Comparison of ENCODE assay signal across 9 cellular contexts in the genomic region with DNA sequence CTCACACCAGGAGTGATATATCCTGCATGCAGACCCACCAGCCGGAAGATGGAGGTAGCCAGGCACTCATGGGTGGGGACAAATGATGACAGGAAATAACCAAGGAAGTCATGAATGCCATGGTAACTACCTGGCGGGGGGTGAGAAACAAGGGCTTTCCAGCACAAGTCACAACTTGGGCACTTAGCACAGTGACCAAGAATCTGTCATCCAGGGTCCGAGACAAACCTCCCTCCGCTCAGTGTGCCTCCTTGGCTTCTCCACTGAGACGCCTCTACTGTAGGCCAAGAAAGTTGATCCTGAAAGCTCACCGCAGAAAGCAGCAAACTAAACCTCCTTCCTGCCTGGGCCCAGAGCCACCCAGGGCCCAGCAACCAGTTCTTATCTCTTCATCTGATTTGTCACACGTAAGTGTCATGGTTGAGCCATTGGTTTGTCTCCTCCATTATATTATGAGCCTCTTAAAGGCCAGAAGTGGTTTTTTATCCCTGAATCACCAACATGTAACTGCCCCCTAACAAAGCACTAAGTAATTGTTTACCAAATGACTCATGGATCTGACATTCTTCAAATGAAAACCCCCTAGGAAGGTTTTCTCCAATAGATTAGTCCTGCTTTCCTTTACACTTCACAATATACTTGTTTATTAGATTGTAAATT.
DNase-seq lines count a peak whose midpoint lies in the region; ATAC-seq and TF ChIP-seq lines count a peak whose summit lies in the region.
"Had no signal": no experiment of that assay in that cellular context is flagged by ENCODE, and none has a peak within 500 bp of the region (broad histone marks: within the 10 kb centered on the region; RNA-seq: fewer than 3 reads in every experiment).

No MANE protein-coding gene starts in this region.

- H3K4me1 ChIP-seq in stomach: peaks cover 0 to 19% (median 8%) of the 10 kb centered on the region in 4 donors

- peaks cover 18% of the 10 kb centered on the region for H3K9me3 Mint-ChIP-seq in activated CD8-positive, alpha-beta T cell treated with anti-CD3 and anti-CD28 coated beads, Interleukin-2, amount 10 ng/mL, durations not matched to agents 7 days and 5 days (ENCODE audit: insufficient read depth)

- H3K27ac ChIP-seq in stomach: no peak overlapping the region
- H3K27ac ChIP-seq: cardiac muscle cell had no signal

- CTCF ChIA-PET in AG04449 (lab: Yijun Ruan, JAX): no interaction called here
- CTCF ChIA-PET in activated CD8-positive, alpha-beta T cell treated with anti-CD3 and anti-CD28 coated beads, Interleukin-2, amount 10 ng/mL, durations not matched to agents 7 days and 5 days (lab: Charles Lee): interaction anchor here (0.8 to 2.0 kb wide), 3 partner anchors 13 to 151 kb away, joined by 3 to 6 read pairs (median 4); no protein-coding TSS in a partner anchor

- no peaks in the 10 kb centered on the region for H3K27me3 ChIP-seq in stomach
- H3K27me3 ChIP-seq: cardiac muscle cell had no signal

- peak overlapping the region; percentile 37 for H3K4me3 Mint-ChIP-seq in activated CD8-positive, alpha-beta T cell treated with anti-CD3 and anti-CD28 coated beads, Interleukin-2, amount 10 ng/mL, durations not matched to agents 7 days and 5 days

- intact Hi-C loops in stomach (cut with DNase I; ENCODE audit: low total_unique reads): no loop called here

- no peak for TF ChIP-seq EP300 in stomach (IDR thresholded peaks at IDR 0.05)

- H3K4me3 ChIP-seq in AG04449 (ENCODE audit: low read depth, low read length) (no peak overlapping the region), stomach (no peak overlapping the region)
- H3K4me3 ChIP-seq: cardiac muscle cell had no signal

- peaks cover 42% of the 10 kb centered on the region for H3K36me3 Mint-ChIP-seq in activated CD8-positive, alpha-beta T cell treated with anti-CD3 and anti-CD28 coated beads, Interleukin-2, amount 10 ng/mL, durations not matched to agents 7 days and 5 days (ENCODE audit: low read depth)

- ATAC-seq in activated CD8-positive, alpha-beta T cell treated with anti-CD3 and anti-CD28 coated beads, Interleukin-2, amount 10 ng/mL, durations not matched to agents 7 days and 5 days: peak; percentile 76
- ATAC-seq in esophagus mucosa (peak; percentile 8), HG03457 (IDR thresholded peaks at IDR 0.05; ENCODE audit: unreplicated experiment) (no peak)

- peak overlapping the region; percentile 87 for H3K27ac Mint-ChIP-seq in activated CD8-positive, alpha-beta T cell treated with anti-CD3 and anti-CD28 coated beads, Interleukin-2, amount 10 ng/mL, durations not matched to agents 7 days and 5 days

- TF ChIP-seq CTCF in AG04449 (IDR thresholded peaks at IDR 0.05; ENCODE audit: insufficient read depth, low read length, missing control alignments) (no peak), stomach (IDR thresholded peaks at IDR 0.05) (no peak)

- no peaks in the 10 kb centered on the region for H3K27me3 Mint-ChIP-seq in activated CD8-positive, alpha-beta T cell treated with anti-CD3 and anti-CD28 coated beads, Interleukin-2, amount 10 ng/mL, durations not matched to agents 7 days and 5 days (ENCODE audit: low read depth)

- 82 to 89% (median 85%) methylated on average over 7 of the region's 7 CpGs for WGBS in stomach, 5 donors

- TF ChIP-seq POLR2A in stomach (IDR thresholded peaks at IDR 0.05): no peak

- H3K9me3 ChIP-seq in stomach: no peaks in the 10 kb centered on the region

- H3K4me1 Mint-ChIP-seq in activated CD8-positive, alpha-beta T cell treated with anti-CD3 and anti-CD28 coated beads, Interleukin-2, amount 10 ng/mL, durations not matched to agents 7 days and 5 days (ENCODE audit: low read depth): peaks cover 58% of the 10 kb centered on the region

- DNase-seq in AG04449 (ENCODE audit: low read depth, low spot score): peak; percentile 63
- DNase-seq in LoVo (ENCODE audit: low spot score): peak; percentile 90
- DNase-seq in activated CD8-positive, alpha-beta T cell treated with anti-CD3 and anti-CD28 coated beads, Interleukin-2, amount 10 ng/mL, durations not matched to agents 7 days and 5 days: peak; percentile 63
- peak in 2 of 3 experiments; percentile 21 to 37 for DNase-seq in stimulated activated CD4-positive, alpha-beta T cell treated with anti-CD3 and anti-CD28 coated beads, TNF-alpha, amount 100 ng/mL, for 24 hours (ENCODE audit: low read depth in 3 of 3)
- DNase-seq in stomach: no peak
- no peak for DNase-seq in SIG-M5 treated with dmso at 0.1 percent for 504 hours (lab: John Stamatoyannopoulos, UW; ENCODE audit: unreplicated experiment)

- no peaks in the 10 kb centered on the region for H3K36me3 ChIP-seq in stomach
- H3K36me3 ChIP-seq: cardiac muscle cell had no signal

- POLR2A ChIA-PET in AG04449 (lab: Yijun Ruan, JAX): no interaction called here
- POLR2A ChIA-PET in activated CD8-positive, alpha-beta T cell treated with anti-CD3 and anti-CD28 coated beads, Interleukin-2, amount 10 ng/mL, durations not matched to agents 7 days and 5 days (lab: Charles Lee): interaction anchor here (0.6 to 1.4 kb wide), 3 partner anchors 17 to 85 kb away, joined by 3 to 4 read pairs (median 4); a partner anchor contains a TSS

Comparison
In these comparisons a context has a peak if more than half of its experiments do, and no peak if none do; other contexts are left out.
1. DNase-seq: peak in AG04449 (single experiment), LoVo (single experiment), activated CD8-positive, alpha-beta T cell treated with anti-CD3 and anti-CD28 coated beads, Interleukin-2, amount 10 ng/mL, durations not matched to agents 7 days and 5 days (single experiment) and stimulated activated CD4-positive, alpha-beta T cell treated with anti-CD3 and anti-CD28 coated beads, TNF-alpha, amount 100 ng/mL, for 24 hours (2 of 3); none in stomach (single experiment) and SIG-M5 treated with dmso at 0.1 percent for 504 hours (single experiment).